In genomic region chr3:183439510-183439909, GRCh38 we compare ENCODE assay signal across 24 cellular contexts. TPM values are rescaled to one million over a fixed set of nuclear protein-coding genes. Genes with fewer than 3 reads are reported as not detected.
A peak's percentile ranks its signal among the peaks of the same experiment; 100 is the strongest.
DNase-seq lines count a peak whose midpoint lies in the region; ATAC-seq, FAIRE-seq and TF ChIP-seq lines count a peak whose summit lies in the region.
"Had no signal": no experiment of that assay in that cellular context is flagged by ENCODE, and none has a peak within 500 bp of the region (broad histone marks: within the 10 kb centered on the region; RNA-seq: fewer than 3 reads in every experiment).

No MANE protein-coding gene starts in this region.

- peaks cover 12% of the 10 kb centered on the region for H3K36me3 Mint-ChIP-seq in activated CD4-positive, alpha-beta T cell treated with anti-CD3 and anti-CD28 coated beads, Interleukin-2, amount 10 ng/mL, durations not matched to agents 24 days and 14 days (ENCODE audit: low read depth)
- H3K36me3 Mint-ChIP-seq in osteocyte (ENCODE audit: unreplicated experiment): peaks cover 10% of the 10 kb centered on the region
- peaks cover 9 to 21% of the 10 kb centered on the region in 2 donors for H3K36me3 Mint-ChIP-seq in activated naive CD4-positive, alpha-beta T cell treated with anti-CD3 and anti-CD28 coated beads, Interleukin-2, amount 50 U/mL, for 72 hours

- TF ChIP-seq RAD21 in HepG2 (CRISPR knock-in tag; IDR thresholded peaks at IDR 0.05): no peak

- H3K27me3 Mint-ChIP-seq in activated CD4-positive, alpha-beta T cell treated with anti-CD3 and anti-CD28 coated beads, Interleukin-2, amount 10 ng/mL, durations not matched to agents 24 days and 14 days: peaks cover 16% of the 10 kb centered on the region
- peaks cover 57% of the 10 kb centered on the region for H3K27me3 Mint-ChIP-seq in osteocyte (ENCODE audit: unreplicated experiment)
- H3K27me3 Mint-ChIP-seq: CD4-positive, alpha-beta memory T cell had no signal

- no peak overlapping the region for H3K27ac ChIP-seq in HepG2 (ENCODE audit: extremely low read length, insufficient read depth, low read length)
- H3K27ac ChIP-seq: SJSA1, skin epidermis, transverse colon had no signal

- H3K36me3 ChIP-seq in bronchial epithelial cell (ENCODE audit: control insufficient read depth, insufficient read depth, low read length): no peaks in the 10 kb centered on the region
- H3K36me3 ChIP-seq in HepG2 (replicated peaks in 1 of 2; ENCODE audit: control insufficient read depth in 1 of 2, insufficient read depth in 2 of 2, low read length in 2 of 2): no peaks in the 10 kb centered on the region
- H3K36me3 ChIP-seq: SJSA1, transverse colon had no signal

- H3K79me2 ChIP-seq in HepG2 (ENCODE audit: insufficient read depth, low read length): no peaks in the 10 kb centered on the region

- TF ChIP-seq CTCF in bronchial epithelial cell (IDR thresholded peaks at IDR 0.05; ENCODE audit: insufficient read depth, low read length, severe bottlenecking) (no peak), osteocyte (IDR thresholded peaks at IDR 0.05) (no peak), HepG2 (CRISPR knock-in tag; IDR thresholded peaks at IDR 0.05) (no peak)

- H3K4me3 Mint-ChIP-seq in activated CD4-positive, alpha-beta T cell treated with anti-CD3 and anti-CD28 coated beads, Interleukin-2, amount 10 ng/mL, durations not matched to agents 24 days and 14 days: no peak overlapping the region
- no peak overlapping the region for H3K4me3 Mint-ChIP-seq in osteocyte (ENCODE audit: unreplicated experiment)
- H3K4me3 Mint-ChIP-seq: CD4-positive, alpha-beta memory T cell; natural killer cell had no signal

- H3K4me1 ChIP-seq in HepG2 (ENCODE audit: insufficient read depth, low read length): peaks cover 9% of the 10 kb centered on the region
- H3K4me1 ChIP-seq: SJSA1, transverse colon had no signal

- BruUV-seq in HepG2 (replicated peaks; lab: Mats Ljungman, UMichigan): no TSS peak

- TF ChIP-seq POLR2A in HepG2 (IDR thresholded peaks at IDR 0.05; ENCODE audit: insufficient read depth in 1 of 2, low read depth in 2 of 2, low read length in 2 of 2): no peak

- peak overlapping the region; percentile 4 for H3K27ac Mint-ChIP-seq in activated CD4-positive, alpha-beta T cell treated with anti-CD3 and anti-CD28 coated beads, Interleukin-2, amount 10 ng/mL, durations not matched to agents 24 days and 14 days
- H3K27ac Mint-ChIP-seq in osteocyte (ENCODE audit: unreplicated experiment): no peak overlapping the region
- no peak overlapping the region for H3K27ac Mint-ChIP-seq in activated naive CD4-positive, alpha-beta T cell treated with anti-CD3 and anti-CD28 coated beads, Interleukin-2, amount 50 U/mL, for 72 hours
- H3K27ac Mint-ChIP-seq: natural killer cell had no signal

- CTCF ChIA-PET in HepG2 (lab: Yijun Ruan, JAX; ENCODE audit: low intra/inter-chr PET ratio, low total read pairs): no interaction called here

- ATAC-seq in HepG2: no peak
- no peak for ATAC-seq in HG03025 (IDR thresholded peaks at IDR 0.05; ENCODE audit: low FRiP score, unreplicated experiment)
- no peak for ATAC-seq in activated naive CD4-positive, alpha-beta T cell treated with anti-CD3 and anti-CD28 coated beads, Interleukin-2, amount 50 U/mL, for 72 hours
- ATAC-seq: left ventricle myocardium superior, natural killer cell had no signal

- peaks cover 34% of the 10 kb centered on the region for H3K4me1 Mint-ChIP-seq in activated CD4-positive, alpha-beta T cell treated with anti-CD3 and anti-CD28 coated beads, Interleukin-2, amount 10 ng/mL, durations not matched to agents 24 days and 14 days
- H3K4me1 Mint-ChIP-seq in osteocyte (ENCODE audit: unreplicated experiment): no peaks in the 10 kb centered on the region
- H3K4me1 Mint-ChIP-seq: natural killer cell had no signal

- WGBS in HepG2 (ENCODE audit: low lambda C conversion rate): 49% methylated on average over 3 of the region's 3 CpGs

- TF ChIP-seq EP300 in HepG2 (IDR thresholded peaks at IDR 0.05; ENCODE audit: low read depth in 2 of 2, low read length in 2 of 2) (no peak), HepG2 (CRISPR knock-in tag; IDR thresholded peaks at IDR 0.05; ENCODE audit: borderline replicate concordance) (no peak)

- FAIRE-seq in bronchial epithelial cell (lab: Jason Lieb, UNC) (no peak), HepG2 (lab: Jason Lieb, UNC) (no peak)
- FAIRE-seq: H54 had no signal

- no peak overlapping the region for H3K9ac ChIP-seq in HepG2 (ENCODE audit: insufficient read depth, low read depth, low read length)

- no peaks in the 10 kb centered on the region for H4K20me1 ChIP-seq in HepG2 (ENCODE audit: insufficient read depth, low read length)

- POLR2A ChIA-PET in HepG2 (lab: Yijun Ruan, JAX): no interaction called here

- peaks cover 27% of the 10 kb centered on the region for H3K9me3 Mint-ChIP-seq in activated CD4-positive, alpha-beta T cell treated with anti-CD3 and anti-CD28 coated beads, Interleukin-2, amount 10 ng/mL, durations not matched to agents 24 days and 14 days
- H3K9me3 Mint-ChIP-seq in osteocyte (ENCODE audit: unreplicated experiment): peaks cover 20% of the 10 kb centered on the region
- peaks cover 9 to 27% of the 10 kb centered on the region in 2 donors for H3K9me3 Mint-ChIP-seq in activated naive CD4-positive, alpha-beta T cell treated with anti-CD3 and anti-CD28 coated beads, Interleukin-2, amount 50 U/mL, for 72 hours

- no peak overlapping the region for H3K4me2 ChIP-seq in HepG2 (ENCODE audit: low read depth, low read length)

- no peak for DNase-seq in activated CD4-positive, alpha-beta T cell treated with anti-CD3 and anti-CD28 coated beads, Interleukin-2, amount 10 ng/mL, durations not matched to agents 24 days and 14 days
- no peak for DNase-seq in activated CD4-positive, alpha-beta T cell treated with anti-CD3 and anti-CD28 coated beads for 48 hours
- DNase-seq in MV-4-11 (lab: John Stamatoyannopoulos, UW) (peak; percentile 79), bronchial epithelial cell (ENCODE audit: low read depth) (peak; percentile 63), osteocyte (ENCODE audit: extremely low spot score, unreplicated experiment) (peak; percentile 6), HepG2 (ENCODE audit: low spot score) (no peak)
- DNase-seq in activated naive CD4-positive, alpha-beta T cell treated with anti-CD3 and anti-CD28 coated beads, Interleukin-2, amount 50 U/mL, for 72 hours (ENCODE audit: low spot score in 2 of 2): no peak
- DNase-seq: activated CD4-positive, CD25-positive, alpha-beta regulatory T cell treated with anti-CD3 and anti-CD28 coated beads, Interleukin-2, amount 50 U/mL, for 72 hours; activated effector memory CD4-positive, alpha-beta T cell treated with Interleukin-2 at 50 U/mL for 16 hours; activated T-cell treated with anti-CD3 and anti-CD28 coated beads for 4 hours; AML-193; CD4-positive, alpha-beta memory T cell; cerebellar nuclear complex; glutamatergic neuron; islet precursor cell; KBM-7; left ventricle myocardium superior; natural killer cell; stimulated activated CD8-positive, alpha-beta memory T cell treated with anti-CD3 and anti-CD28 coated beads, Interleukin-4, amount 100 ng/mL, for 48 hours; transverse colon had no signal

- no peak overlapping the region for H2AFZ ChIP-seq in HepG2 (ENCODE audit: low read length)

- peaks cover 9% of the 10 kb centered on the region for H3K9me3 ChIP-seq in HepG2 (ENCODE audit: low read length)

- intact Hi-C loops in activated CD4-positive, alpha-beta T cell treated with anti-CD3 and anti-CD28 coated beads, Interleukin-2, amount 10 ng/mL, durations not matched to agents 24 days and 14 days (cut with micrococcal nuclease): no loop called here
- intact Hi-C loops in HepG2 (cut with micrococcal nuclease; ENCODE audit: unreplicated experiment): no loop called here

- H3K4me3 ChIP-seq in bronchial epithelial cell (ENCODE audit: low read depth, low read length) (no peak overlapping the region), HepG2 (replicated peaks in 1 of 3; ENCODE audit: insufficient read depth in 1 of 3, low read depth in 2 of 3, low read length in 3 of 3) (no peak overlapping the region)
- H3K4me3 ChIP-seq: SJSA1, skin epidermis, transverse colon had no signal

- H3K27me3 ChIP-seq in bronchial epithelial cell (ENCODE audit: control insufficient read depth, insufficient read depth, low read length) (no peaks in the 10 kb centered on the region), HepG2 (ENCODE audit: control insufficient read depth in 1 of 2, insufficient read depth in 2 of 2, low read length in 2 of 2) (peaks cover 0 to 8% of the 10 kb centered on the region in 2 experiments; a peak in 2 of 5 replicates)
- H3K27me3 ChIP-seq: transverse colon had no signal

- in situ Hi-C loops in HepG2 (cut with HindIII; ENCODE audit: extremely low pct_ligation_motif_present, low pct_unique_long_range_greater_than_20kb): no loop called here

TF ChIP-seq in HepG2, 621 proteins besides CTCF, POLR2A, EP300 and RAD21 (continues in another document):
- no peak for TF ChIP-seq SRY (CRISPR knock-in tag; IDR thresholded peaks at IDR 0.05)

RNA-seq across cellular contexts. Expression of gene MCF2L2, which starts 11.1 kb away (rescaled TPM):
- total RNA-seq in activated CD4-positive, alpha-beta T cell treated with anti-CD3 and anti-CD28 coated beads, Interleukin-2, amount 10 ng/mL, durations not matched to agents 24 days and 14 days: 4.2 and 4.8 TPM in 2 replicates
- total RNA-seq in bronchial epithelial cell (0.26 TPM in 2 replicates), osteocyte (1.7 and 2.4 TPM in 2 replicates), HepG2 (2016; rRNA removed; fragmentation: Illumina TruSeq; extraction: Trizol) (not detected in 2 replicates)
- total RNA-seq in HepG2 (2016; cell fraction: cytosol; rRNA removed; fragmentation: Illumina TruSeq; extraction: Trizol; ENCODE audit: low read depth): not detected in 2 replicates
- total RNA-seq in HepG2 (2016; cell fraction: insoluble cytoplasmic fraction; rRNA removed; fragmentation: Illumina TruSeq; extraction: Trizol): not detected in 2 replicates
- total RNA-seq in HepG2 (2016; cell fraction: membrane; rRNA removed; fragmentation: Illumina TruSeq; extraction: Trizol): not detected in 2 replicates
- total RNA-seq in HepG2 (2016; cell fraction: nucleus; rRNA removed; fragmentation: Illumina TruSeq; extraction: Trizol): 0.09 TPM in 1 of 2 replicates, not detected in the other
- polyA plus RNA-seq in HepG2 (2011; rRNA removed): not detected in 2 replicates
- not detected in 2 replicates for polyA plus RNA-seq in HepG2 (2011; cell fraction: cytosol; rRNA removed)
- 0.03 TPM in 1 of 2 replicates, not detected in the other for polyA plus RNA-seq in HepG2 (2011; cell fraction: nucleus; rRNA removed)
- polyA plus RNA-seq in HepG2 (2012): not detected in 2 replicates
- polyA plus RNA-seq in HepG2 (2016; cell fraction: cytosol; fragmentation: Illumina TruSeq; extraction: Trizol; ENCODE audit: low read depth): not detected in 2 replicates
- polyA plus RNA-seq in HepG2 (2016; cell fraction: insoluble cytoplasmic fraction; fragmentation: Illumina TruSeq; extraction: Trizol; ENCODE audit: low read depth): not detected in 2 replicates
- not detected in 2 replicates for polyA plus RNA-seq in HepG2 (2016; cell fraction: membrane; fragmentation: Illumina TruSeq; extraction: Trizol; ENCODE audit: low read depth)
- polyA plus RNA-seq in HepG2 (2016; cell fraction: nucleus; fragmentation: Illumina TruSeq; extraction: Trizol; ENCODE audit: insufficient read depth, low read depth): not detected in 2 replicates
- 0.02 and 0.23 TPM in 2 replicates for polyA minus RNA-seq in HepG2 (2011; rRNA and poly(A)+ RNA removed; ENCODE audit: low replicate concordance)
- not detected in 2 replicates for polyA minus RNA-seq in HepG2 (2011; cell fraction: cytosol; rRNA and poly(A)+ RNA removed)
- 0.37 TPM in 1 of 2 replicates, not detected in the other for polyA minus RNA-seq in HepG2 (2011; cell fraction: nucleus; rRNA and poly(A)+ RNA removed)
- total RNA-seq in activated naive CD4-positive, alpha-beta T cell treated with anti-CD3 and anti-CD28 coated beads, Interleukin-2, amount 50 U/mL, for 72 hours: 1 to 10 TPM; 1.5 to 2.5 TPM

Comparison
In these comparisons a context has a peak if more than half of its experiments do, and no peak if none do; other contexts are left out.
1. DNase-seq: peak in MV-4-11 (single experiment), bronchial epithelial cell (single experiment) and osteocyte (single experiment); none in activated CD4-positive, alpha-beta T cell treated with anti-CD3 and anti-CD28 coated beads, Interleukin-2, amount 10 ng/mL, durations not matched to agents 24 days and 14 days (single experiment), activated CD4-positive, alpha-beta T cell treated with anti-CD3 and anti-CD28 coated beads for 48 hours (single experiment), HepG2 (single experiment) and activated naive CD4-positive, alpha-beta T cell treated with anti-CD3 and anti-CD28 coated beads, Interleukin-2, amount 50 U/mL, for 72 hours (0 of 2).